In genomic region chr22:20979243-20979809, GRCh38 we compare ENCODE assay signal across 1 cellular context.
TF ChIP-seq lines count a peak whose summit lies in the region.

No MANE protein-coding gene starts in this region.

TF ChIP-seq in K562, 482 proteins besides CTCF, POLR2A, EP300 and RAD21 (continues in another document):
- TF ChIP-seq NBN (IDR thresholded peaks at IDR 0.05; ENCODE audit: low read depth) = no peak
- no peak for TF ChIP-seq TBP (optimal IDR thresholded peaks at IDR 0.05; ENCODE audit: low read depth, low read length)
- TF ChIP-seq CBX3 (IDR thresholded peaks at IDR 0.05; ENCODE audit: borderline replicate concordance in 1 of 2, low read length in 2 of 2) = no peak
- TF ChIP-seq L3MBTL2 (IDR thresholded peaks at IDR 0.05) = no peak
- TF ChIP-seq SREBF1 (IDR thresholded peaks at IDR 0.05; ENCODE audit: borderline replicate concordance, low read depth, low read length) = 0 out of 2 replicates have a peak, but pooled peaks have one; percentile 2
- TF ChIP-seq ZBTB40 (IDR thresholded peaks at IDR 0.05) = no peak
- TF ChIP-seq ZBTB40 (CRISPR knock-in tag; IDR thresholded peaks at IDR 0.05) = no peak
- no peak for TF ChIP-seq RBM22 (IDR thresholded peaks at IDR 0.05; ENCODE audit: low read depth, low read length, poor library complexity, severe bottlenecking)
- TF ChIP-seq BHLHE40 (IDR thresholded peaks at IDR 0.05; ENCODE audit: low read length) = peak; percentile 54; the same call in 1 of the 2 replicates
- TF ChIP-seq CBX1 (IDR thresholded peaks at IDR 0.05; ENCODE audit: low read depth) = no peak
- no peak for TF ChIP-seq SMAD1 (IDR thresholded peaks at IDR 0.05; ENCODE audit: low read depth, low read length, partially characterized antibody)
- TF ChIP-seq, protein P1, sequence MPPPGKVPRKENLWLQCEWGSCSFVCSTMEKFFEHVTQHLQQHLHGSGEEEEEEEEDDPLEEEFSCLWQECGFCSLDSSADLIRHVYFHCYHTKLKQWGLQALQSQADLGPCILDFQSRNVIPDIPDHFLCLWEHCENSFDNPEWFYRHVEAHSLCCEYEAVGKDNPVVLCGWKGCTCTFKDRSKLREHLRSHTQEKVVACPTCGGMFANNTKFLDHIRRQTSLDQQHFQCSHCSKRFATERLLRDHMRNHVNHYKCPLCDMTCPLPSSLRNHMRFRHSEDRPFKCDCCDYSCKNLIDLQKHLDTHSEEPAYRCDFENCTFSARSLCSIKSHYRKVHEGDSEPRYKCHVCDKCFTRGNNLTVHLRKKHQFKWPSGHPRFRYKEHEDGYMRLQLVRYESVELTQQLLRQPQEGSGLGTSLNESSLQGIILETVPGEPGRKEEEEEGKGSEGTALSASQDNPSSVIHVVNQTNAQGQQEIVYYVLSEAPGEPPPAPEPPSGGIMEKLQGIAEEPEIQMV (tag; conservative IDR thresholded peaks at IDR 0.05; ENCODE audit: low read depth) = no peak
- no peak for TF ChIP-seq THRAP3 (IDR thresholded peaks at IDR 0.05; ENCODE audit: borderline replicate concordance)
- no peak for TF ChIP-seq MYNN (IDR thresholded peaks at IDR 0.05)
- no peak for TF ChIP-seq MYNN (CRISPR knock-in tag; IDR thresholded peaks at IDR 0.05)
- TF ChIP-seq JUNB (CRISPR knock-in tag; conservative IDR thresholded peaks at IDR 0.05) = peak; percentile 46; the same call in 1 of the 2 replicates
- no peak for TF ChIP-seq MYC (IDR thresholded peaks at IDR 0.05; ENCODE audit: low read depth, low read length)
- no peak for TF ChIP-seq MYC (CRISPR knock-in tag; IDR thresholded peaks at IDR 0.05; ENCODE audit: borderline replicate concordance, low read depth)
- no peak for TF ChIP-seq ZNF592 (IDR thresholded peaks at IDR 0.05)
- peak; percentile 63 for TF ChIP-seq JUND (IDR thresholded peaks at IDR 0.05; ENCODE audit: borderline replicate concordance, low read depth, low read length)
- 0 out of 3 replicates have a peak, but pooled peaks have one; percentile 39 for TF ChIP-seq JUND (tag; IDR thresholded peaks at IDR 0.05; ENCODE audit: borderline replicate concordance, low read depth, low read length)
- TF ChIP-seq SPI1 (IDR thresholded peaks at IDR 0.05; ENCODE audit: borderline replicate concordance, low read depth, low read length) = no peak
- TF ChIP-seq NFIC (IDR thresholded peaks at IDR 0.05) = no peak
- TF ChIP-seq FOS (IDR thresholded peaks at IDR 0.05; ENCODE audit: extremely low read depth, insufficient read length) = no peak
- no peak for TF ChIP-seq RBM25 (IDR thresholded peaks at IDR 0.05; ENCODE audit: low read depth, low read length, severe bottlenecking)
- TF ChIP-seq CBFA2T2 (conservative IDR thresholded peaks at IDR 0.05) = no peak
- peak; percentile 11; the same call in 1 of the 2 replicates for TF ChIP-seq ZBTB12 (CRISPR knock-in tag; IDR thresholded peaks at IDR 0.05)
- TF ChIP-seq CC2D1A (IDR thresholded peaks at IDR 0.05) = no peak
- 0 out of 2 replicates have a peak, but pooled peaks have one; percentile 15 for TF ChIP-seq HMGXB4 (CRISPR knock-in tag; IDR thresholded peaks at IDR 0.05)
- no peak for TF ChIP-seq POLR3G (IDR thresholded peaks at IDR 0.05; ENCODE audit: extremely low read depth, insufficient read length, insufficient replicate concordance)
- no peak for TF ChIP-seq ZEB2 (IDR thresholded peaks at IDR 0.05)
- no peak for TF ChIP-seq COPS2 (conservative IDR thresholded peaks at IDR 0.05)
- 0 out of 2 replicates have a peak, but pooled peaks have one; percentile 37 for TF ChIP-seq ZNF583 (CRISPR knock-in tag; IDR thresholded peaks at IDR 0.05)
- peak; percentile 1 for TF ChIP-seq SP2 (IDR thresholded peaks at IDR 0.05; ENCODE audit: extremely low read depth, low read depth, low read length, poor library complexity, severe bottlenecking)
- TF ChIP-seq FIP1L1 (IDR thresholded peaks at IDR 0.05; ENCODE audit: low read depth, low read length, poor library complexity, severe bottlenecking) = no peak
- no peak for TF ChIP-seq ADNP (tag; IDR thresholded peaks at IDR 0.05)
- no peak for TF ChIP-seq HMG20B (CRISPR knock-in tag; IDR thresholded peaks at IDR 0.05)
- TF ChIP-seq ZNF76 (CRISPR knock-in tag; IDR thresholded peaks at IDR 0.05; ENCODE audit: borderline replicate concordance) = no peak
- no peak for TF ChIP-seq ZNF134 (CRISPR knock-in tag; conservative IDR thresholded peaks at IDR 0.05)
- TF ChIP-seq SUPT5H (IDR thresholded peaks at IDR 0.05) = no peak
- TF ChIP-seq CREB1 (IDR thresholded peaks at IDR 0.05) = no peak
- no peak for TF ChIP-seq CREB1 (CRISPR knock-in tag; IDR thresholded peaks at IDR 0.05)
- TF ChIP-seq, protein P2, sequence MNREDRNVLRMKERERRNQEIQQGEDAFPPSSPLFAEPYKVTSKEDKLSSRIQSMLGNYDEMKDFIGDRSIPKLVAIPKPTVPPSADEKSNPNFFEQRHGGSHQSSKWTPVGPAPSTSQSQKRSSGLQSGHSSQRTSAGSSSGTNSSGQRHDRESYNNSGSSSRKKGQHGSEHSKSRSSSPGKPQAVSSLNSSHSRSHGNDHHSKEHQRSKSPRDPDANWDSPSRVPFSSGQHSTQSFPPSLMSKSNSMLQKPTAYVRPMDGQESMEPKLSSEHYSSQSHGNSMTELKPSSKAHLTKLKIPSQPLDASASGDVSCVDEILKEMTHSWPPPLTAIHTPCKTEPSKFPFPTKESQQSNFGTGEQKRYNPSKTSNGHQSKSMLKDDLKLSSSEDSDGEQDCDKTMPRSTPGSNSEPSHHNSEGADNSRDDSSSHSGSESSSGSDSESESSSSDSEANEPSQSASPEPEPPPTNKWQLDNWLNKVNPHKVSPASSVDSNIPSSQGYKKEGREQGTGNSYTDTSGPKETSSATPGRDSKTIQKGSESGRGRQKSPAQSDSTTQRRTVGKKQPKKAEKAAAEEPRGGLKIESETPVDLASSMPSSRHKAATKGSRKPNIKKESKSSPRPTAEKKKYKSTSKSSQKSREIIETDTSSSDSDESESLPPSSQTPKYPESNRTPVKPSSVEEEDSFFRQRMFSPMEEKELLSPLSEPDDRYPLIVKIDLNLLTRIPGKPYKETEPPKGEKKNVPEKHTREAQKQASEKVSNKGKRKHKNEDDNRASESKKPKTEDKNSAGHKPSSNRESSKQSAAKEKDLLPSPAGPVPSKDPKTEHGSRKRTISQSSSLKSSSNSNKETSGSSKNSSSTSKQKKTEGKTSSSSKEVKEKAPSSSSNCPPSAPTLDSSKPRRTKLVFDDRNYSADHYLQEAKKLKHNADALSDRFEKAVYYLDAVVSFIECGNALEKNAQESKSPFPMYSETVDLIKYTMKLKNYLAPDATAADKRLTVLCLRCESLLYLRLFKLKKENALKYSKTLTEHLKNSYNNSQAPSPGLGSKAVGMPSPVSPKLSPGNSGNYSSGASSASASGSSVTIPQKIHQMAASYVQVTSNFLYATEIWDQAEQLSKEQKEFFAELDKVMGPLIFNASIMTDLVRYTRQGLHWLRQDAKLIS (CRISPR knock-in tag; IDR thresholded peaks at IDR 0.05) = no peak
- TF ChIP-seq PPARD (CRISPR knock-in tag; IDR thresholded peaks at IDR 0.05) = no peak
- TF ChIP-seq ZNF140 (CRISPR knock-in tag; IDR thresholded peaks at IDR 0.05) = no peak
